Comparison of ENCODE assay signal across 25 cellular contexts in the genomic region with DNA sequence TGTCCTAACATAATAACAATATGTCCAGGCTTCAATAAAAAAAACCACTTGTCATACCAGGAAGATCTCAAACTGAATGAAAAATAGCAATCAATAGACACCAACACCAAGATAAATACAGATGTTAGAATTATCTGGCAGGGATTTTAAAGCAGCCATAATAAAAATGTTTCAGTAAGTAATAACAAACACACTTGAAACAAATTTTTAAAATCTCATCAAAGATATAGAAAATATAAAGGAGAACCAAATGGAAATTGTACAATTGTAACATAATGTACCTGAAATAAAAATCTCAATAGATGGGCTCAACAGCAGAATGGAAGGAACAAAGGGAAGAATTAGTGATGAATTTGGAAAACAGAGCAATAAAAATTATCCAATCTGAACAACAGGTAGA.
"Had no signal": no experiment of that assay in that cellular context is flagged by ENCODE, and none has a peak within 500 bp of the region (broad histone marks: within the 10 kb centered on the region; RNA-seq: fewer than 3 reads in every experiment).

No MANE protein-coding gene starts in this region.

- H3K4me1 Mint-ChIP-seq: endodermal cell had no signal

- H3K4me3 Mint-ChIP-seq: dendritic cell treated with granulocyte-macrophage colony-stimulating factor and Interleukin-4, amounts not matched to agents 40 ng/mL and 50 ng/mL, for 4 days; effector memory CD8-positive, alpha-beta T cell; endodermal cell had no signal

- H3K27ac ChIP-seq: colonic mucosa, coronary artery, dorsolateral prefrontal cortex, epithelial cell of prostate, esophagus muscularis mucosa, esophagus squamous epithelium, foreskin keratinocyte, gastrocnemius medialis, gastroesophageal sphincter, heart left ventricle, heart right ventricle had no signal

- H3K4me1 ChIP-seq: colonic mucosa, esophagus muscularis mucosa, esophagus squamous epithelium, foreskin keratinocyte, gastrocnemius medialis, gastroesophageal sphincter, heart left ventricle, heart right ventricle had no signal

- H3K36me3 ChIP-seq: colonic mucosa, esophagus muscularis mucosa, esophagus squamous epithelium, gastrocnemius medialis, gastroesophageal sphincter, heart left ventricle, heart right ventricle had no signal

- H3K9me3 ChIP-seq: colonic mucosa, gastrocnemius medialis had no signal

- H3K27ac Mint-ChIP-seq: dendritic cell treated with granulocyte-macrophage colony-stimulating factor and Interleukin-4, amounts not matched to agents 40 ng/mL and 50 ng/mL, for 4 days; effector memory CD8-positive, alpha-beta T cell; endodermal cell had no signal

- H3K27me3 ChIP-seq: colonic mucosa, dorsolateral prefrontal cortex, esophagus muscularis mucosa, esophagus squamous epithelium, foreskin keratinocyte, gastrocnemius medialis, gastroesophageal sphincter, heart left ventricle, heart right ventricle had no signal

- H3K4me3 ChIP-seq: colonic mucosa, coronary artery, dorsolateral prefrontal cortex, esophagus muscularis mucosa, esophagus squamous epithelium, gastrocnemius medialis, gastroesophageal sphincter, heart left ventricle, heart right ventricle had no signal

- DNase-seq: colonic mucosa; cortex of kidney; dermis blood vessel endothelial cell; dorsolateral prefrontal cortex; effector CD4-positive, alpha-beta T cell; effector CD8-positive, alpha-beta T cell; effector memory CD4-positive, alpha-beta T cell; effector memory CD8-positive, alpha-beta T cell; endodermal cell; erythroblast; esophagus squamous epithelium; foreskin fibroblast; foreskin keratinocyte; foreskin melanocyte; gastrocnemius medialis; glutamatergic neuron; head of caudate nucleus; heart left ventricle; heart right ventricle had no signal

- H3K27me3 Mint-ChIP-seq: dendritic cell treated with granulocyte-macrophage colony-stimulating factor and Interleukin-4, amounts not matched to agents 40 ng/mL and 50 ng/mL, for 4 days; effector memory CD8-positive, alpha-beta T cell had no signal

- ATAC-seq: effector memory CD8-positive, alpha-beta T cell; esophagus mucosa; foreskin keratinocyte; gastrocnemius medialis; gastroesophageal sphincter; heart left ventricle; heart right ventricle had no signal
